In the genomic region with DNA sequence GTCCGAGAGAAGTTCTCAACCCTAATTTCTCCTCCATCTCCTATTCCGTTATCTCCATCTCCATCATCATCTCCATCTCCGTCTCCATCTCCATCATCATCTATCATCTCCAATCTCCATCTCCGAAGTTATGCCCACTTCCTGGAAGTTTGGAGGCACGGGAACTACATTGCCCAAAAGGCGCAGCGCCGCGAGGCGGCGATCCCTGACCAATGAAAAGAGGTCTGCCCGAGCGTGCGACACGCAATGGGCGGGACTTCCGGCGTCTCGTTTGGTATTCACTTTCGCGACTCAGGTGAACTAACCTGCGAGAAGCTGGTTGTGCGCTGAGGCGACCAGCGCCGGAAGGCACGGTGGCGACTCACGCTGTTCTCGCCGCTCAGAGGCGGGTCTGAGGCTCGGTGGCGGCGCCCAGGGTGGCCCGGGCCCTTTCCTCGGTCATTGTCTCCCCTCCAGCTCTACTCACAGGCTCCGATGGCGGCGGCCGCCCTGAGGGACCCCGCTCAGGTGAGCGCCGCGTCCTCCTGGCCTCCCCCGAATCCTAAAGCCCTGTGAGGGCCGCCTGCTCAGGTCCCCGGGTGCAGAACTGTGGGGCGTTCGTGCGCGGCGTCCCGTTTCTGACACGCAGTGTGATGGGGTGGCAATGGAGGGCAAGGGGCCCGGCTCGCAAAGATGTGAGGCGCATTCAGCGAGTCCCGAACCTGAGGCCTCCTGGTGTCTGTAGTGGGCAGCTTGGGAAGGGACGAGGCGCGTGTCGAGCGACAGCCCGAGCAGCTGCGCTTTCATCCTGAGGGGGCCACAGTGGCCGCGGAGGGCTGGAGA, we compare ENCODE assay signal across 8 cellular contexts. TPM values are rescaled to one million over a fixed set of nuclear protein-coding genes. Genes with fewer than 3 reads are reported as not detected.
DNase-seq lines count a peak whose midpoint lies in the region; ATAC-seq and TF ChIP-seq lines count a peak whose summit lies in the region.
"Not testable (repeated sequence)": the region's sequence is repeated elsewhere in the genome, so short reads cannot be mapped to it uniquely, and the experiment has no call there.

A gene (plus strand): TSS at position 274 of the 822 bp plus-strand sequence. CDS start 201 bp downstream, at position 475.

- not testable (repeated sequence) for TF ChIP-seq CTCF in GM13976 (IDR thresholded peaks at IDR 0.05; ENCODE audit: borderline replicate concordance, control extremely low read depth, extremely low read depth, insufficient read depth, missing control alignments); right atrium auricular region (IDR thresholded peaks at IDR 0.05)
- TF ChIP-seq CTCF in prostate gland (IDR thresholded peaks at IDR 0.05), result peak in 2 of 4 experiments; percentile 11 to 27

- not testable (repeated sequence) for H3K27me3 ChIP-seq in right atrium auricular region; prostate gland (replicated peaks; ENCODE audit: insufficient read depth)

- not testable (repeated sequence) for H3K4me1 ChIP-seq in right atrium auricular region; prostate gland (replicated peaks)

- WGBS in prostate gland, result 2% methylated on average over 27 of the region's 69 CpGs

- H3K36me3 ChIP-seq in right atrium auricular region, result peaks cover 11% of the 10 kb centered on the region
- not testable (repeated sequence) for H3K36me3 ChIP-seq in prostate gland

- TF ChIP-seq POLR2A in prostate gland (IDR thresholded peaks at IDR 0.05), result peak; percentile 70

- DNase-seq in GM13976 (ENCODE audit: low spot score), result peak; percentile 92
- peak; percentile 71 for DNase-seq in NCI-H146 treated with DMSO at 0.1 percent for 48 hours (lab: John Stamatoyannopoulos, UW; ENCODE audit: unreplicated experiment)
- DNase-seq in amniotic stem cell (lab: John Stamatoyannopoulos, UW), result peak; percentile 71
- DNase-seq in right atrium auricular region (ENCODE audit: low spot score), result peak; percentile 94
- peak; percentile 95 for DNase-seq in prostate gland (ENCODE audit: low spot score)
- DNase-seq in ureter (ENCODE audit: low spot score), result peak; percentile 94

- H3K4me3 ChIP-seq in right atrium auricular region (peak within 1 kb of the TSS; percentile 100), prostate gland (peak within 1 kb of the TSS; percentile 77 to 83)

- in situ Hi-C loops in GM13976 (cut with MboI; ENCODE audit: low sequenced_read_pairs, unreplicated experiment), result not testable (repeated sequence)

- H3K27ac ChIP-seq in right atrium auricular region (peak within 1 kb of the TSS; percentile 84 to 88), prostate gland (peak within 1 kb of the TSS; percentile 75 to 76)

- not testable (repeated sequence) for H3K9me3 ChIP-seq in right atrium auricular region, prostate gland

- ATAC-seq in HG02852 (IDR thresholded peaks at IDR 0.05; ENCODE audit: unreplicated experiment), result peak; percentile 97

- intact Hi-C loops in T-helper 1 cell treated with Interleukin-12 subunit alpha and Interleukin-12 subunit beta and Interleukin-4 antibody, amounts not matched to agents 30 ng/mL and 1 ng/mL, for 36 hours (cut with micrococcal nuclease), result loop anchor here (1.0 to 5.0 kb wide), 15 partner anchors 10 to 515 kb away; a partner anchor contains a TSS
- intact Hi-C loops in prostate gland (cut with DNase I), result not testable (repeated sequence)

RNA-seq across cellular contexts. Expression of the gene that starts here (rescaled TPM):
- 8.0 and 10.0 TPM in 2 replicates for total RNA-seq in T-helper 1 cell treated with Interleukin-12 subunit alpha and Interleukin-12 subunit beta and Interleukin-4 antibody, amounts not matched to agents 30 ng/mL and 1 ng/mL, for 36 hours
- total RNA-seq in right atrium auricular region, result 1 to 10 TPM; 4.9 to 7.2 TPM
- total RNA-seq in prostate gland, result 10 to 100 TPM; 15.4 to 16.0 TPM
- total RNA-seq in ureter, result 18.5 TPM

Comparison
In these comparisons a context has a peak if more than half of its experiments do, and no peak if none do; other contexts are left out.
1. Peak in every context shown above with its lines: DNase-seq, ATAC-seq, H3K4me3 ChIP-seq and H3K27ac ChIP-seq.